Comparison of ENCODE assay signal across 8 cellular contexts in the genomic region with DNA sequence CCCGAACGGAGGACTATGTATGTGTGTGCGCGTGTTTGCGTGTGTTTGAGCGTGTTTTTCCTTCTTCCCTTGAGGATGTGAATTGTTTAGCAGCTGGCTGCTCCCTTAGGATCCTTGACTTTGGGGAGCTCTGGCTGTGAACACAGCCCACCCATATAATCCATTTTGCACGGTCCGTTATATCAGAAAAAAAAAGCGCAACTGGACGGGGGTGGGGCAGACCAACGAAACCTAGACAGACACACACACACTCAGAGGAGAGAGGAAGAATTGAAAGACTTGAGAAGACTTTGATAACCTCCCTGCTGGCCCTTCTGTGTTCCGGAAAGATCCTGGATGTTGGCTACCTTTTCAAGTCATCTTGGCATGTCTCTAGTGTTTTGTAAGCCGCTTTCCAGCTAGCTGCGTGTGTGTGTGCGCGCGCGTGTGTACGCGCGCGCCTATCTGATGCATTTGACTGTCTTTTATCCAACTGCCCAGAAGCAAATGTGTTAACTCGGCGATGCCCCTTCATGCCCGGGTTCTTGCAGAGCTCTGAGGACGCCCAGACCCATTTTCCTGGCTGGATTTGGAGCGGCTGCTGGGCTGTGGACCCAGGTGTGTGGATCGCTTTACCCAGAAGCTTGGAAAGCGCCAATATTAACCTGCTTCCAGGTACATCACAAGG. TPM values are rescaled to one million over a fixed set of nuclear protein-coding genes. Genes with fewer than 3 reads are reported as not detected.
DNase-seq lines count a peak whose midpoint lies in the region; ATAC-seq and TF ChIP-seq lines count a peak whose summit lies in the region.

No MANE protein-coding gene starts in this region.

- H3K9me3 ChIP-seq in SK-N-MC (ENCODE audit: low read depth, low read length) = no peaks in the 10 kb centered on the region
- no peaks in the 10 kb centered on the region for H3K9me3 ChIP-seq in psoas muscle

- H3K36me3 ChIP-seq in SK-N-MC (ENCODE audit: insufficient read depth, low read length) (no peaks in the 10 kb centered on the region), psoas muscle (ENCODE audit: insufficient read depth in 1 of 2, low read depth in 1 of 2) (no peaks in the 10 kb centered on the region)

- H3K4me1 Mint-ChIP-seq in HFFc6 (ENCODE audit: low read depth) = no peaks in the 10 kb centered on the region

- H3K9me3 Mint-ChIP-seq in HFFc6 = 0 out of 2 replicates have a peak, but pooled peaks cover 4% of the 10 kb centered on the region

- peak; percentile 54 for DNase-seq in activated CD8-positive, alpha-beta memory T cell treated with anti-CD3 and anti-CD28 coated beads for 24 hours
- DNase-seq in activated CD8-positive, alpha-beta memory T cell treated with anti-CD3 and anti-CD28 coated beads, Interleukin-2, amount 50 U/mL, for 48 hours = no peak
- DNase-seq in SK-N-MC (ENCODE audit: low read depth, low spot score) (no peak), fibroblast of the aortic adventitia (ENCODE audit: low read depth) (peak; percentile 53), psoas muscle (peak in 1 of 2 donors; percentile 30), HFFc6 (no peak), SW480 (ENCODE audit: low spot score) (no peak)

- TF ChIP-seq CTCF in fibroblast of the aortic adventitia (IDR thresholded peaks at IDR 0.05; ENCODE audit: insufficient read depth, low read length) = no peak
- TF ChIP-seq CTCF in psoas muscle (IDR thresholded peaks at IDR 0.05) = no peak
- no peak for TF ChIP-seq CTCF in HFFc6 (IDR thresholded peaks at IDR 0.05)

- H3K36me3 Mint-ChIP-seq in HFFc6 (ENCODE audit: low read depth) = no peaks in the 10 kb centered on the region

- intact Hi-C loops in psoas muscle (cut with DNase I) = no loop called here

- 1% methylated on average over 29 of the region's 29 CpGs for WGBS in psoas muscle, 3 donors

- H3K27ac Mint-ChIP-seq in HFFc6 = no peak overlapping the region

- H3K27ac ChIP-seq in SK-N-MC (no peak overlapping the region), psoas muscle (no peak overlapping the region)

- H3K27me3 Mint-ChIP-seq in HFFc6 (ENCODE audit: insufficient read depth) = peaks cover 23% of the 10 kb centered on the region

- H3K4me1 ChIP-seq in psoas muscle = no peaks in the 10 kb centered on the region

- H3K4me3 Mint-ChIP-seq in HFFc6 = no peak overlapping the region

- peak overlapping the region; percentile 73 for H3K9ac ChIP-seq in SK-N-MC (ENCODE audit: insufficient read length)

- peaks cover 5 to 64% (median 25%) of the 10 kb centered on the region in 3 donors for H3K27me3 ChIP-seq in psoas muscle (ENCODE audit: insufficient read depth in 3 of 3, low read length in 2 of 3)

- H3K4me3 ChIP-seq in SK-N-MC = peak overlapping the region; percentile 92
- peak overlapping the region; percentile 81 for H3K4me3 ChIP-seq in fibroblast of the aortic adventitia (ENCODE audit: low read depth, low read length)
- H3K4me3 ChIP-seq in psoas muscle = peak overlapping the region; percentile 64

- ATAC-seq in psoas muscle = peak in 2 of 4 donors; percentile 12 to 21
- ATAC-seq in HG03135 (IDR thresholded peaks at IDR 0.05; ENCODE audit: unreplicated experiment) = no peak

RNA-seq across cellular contexts. Expression of gene LRFN5, which starts 0.6 kb away (rescaled TPM):
- total RNA-seq in fibroblast of the aortic adventitia (ENCODE audit: low replicate concordance) = 12.1 and 12.8 TPM in 2 replicates
- total RNA-seq in psoas muscle = 1 to 10 TPM in 2 of 4 donors, under 1 TPM in 2; 0.08 to 1.3 (median 0.69) TPM
- under 1 TPM; 0.06 to 0.27 (median 0.13) TPM for polyA plus RNA-seq in psoas muscle
- total RNA-seq in HFFc6 (2021; fragmentation: NEBNext Ultra II Directional; extraction: Animal tissue kit (Norgen Biotek cat#: 25700)) = not detected

Comparison
In these comparisons a context has a peak if more than half of its experiments do, and no peak if none do; other contexts are left out.
1. DNase-seq: peak in activated CD8-positive, alpha-beta memory T cell treated with anti-CD3 and anti-CD28 coated beads for 24 hours (single experiment) and fibroblast of the aortic adventitia (single experiment); none in activated CD8-positive, alpha-beta memory T cell treated with anti-CD3 and anti-CD28 coated beads, Interleukin-2, amount 50 U/mL, for 48 hours (single experiment), SK-N-MC (single experiment), HFFc6 (single experiment) and SW480 (single experiment).
2. Peak in every context shown above with its lines, with median percentiles within 50 percentile points of each other: H3K4me3 ChIP-seq.